9 cellular contexts compared by ENCODE assay signal in the genomic region with DNA sequence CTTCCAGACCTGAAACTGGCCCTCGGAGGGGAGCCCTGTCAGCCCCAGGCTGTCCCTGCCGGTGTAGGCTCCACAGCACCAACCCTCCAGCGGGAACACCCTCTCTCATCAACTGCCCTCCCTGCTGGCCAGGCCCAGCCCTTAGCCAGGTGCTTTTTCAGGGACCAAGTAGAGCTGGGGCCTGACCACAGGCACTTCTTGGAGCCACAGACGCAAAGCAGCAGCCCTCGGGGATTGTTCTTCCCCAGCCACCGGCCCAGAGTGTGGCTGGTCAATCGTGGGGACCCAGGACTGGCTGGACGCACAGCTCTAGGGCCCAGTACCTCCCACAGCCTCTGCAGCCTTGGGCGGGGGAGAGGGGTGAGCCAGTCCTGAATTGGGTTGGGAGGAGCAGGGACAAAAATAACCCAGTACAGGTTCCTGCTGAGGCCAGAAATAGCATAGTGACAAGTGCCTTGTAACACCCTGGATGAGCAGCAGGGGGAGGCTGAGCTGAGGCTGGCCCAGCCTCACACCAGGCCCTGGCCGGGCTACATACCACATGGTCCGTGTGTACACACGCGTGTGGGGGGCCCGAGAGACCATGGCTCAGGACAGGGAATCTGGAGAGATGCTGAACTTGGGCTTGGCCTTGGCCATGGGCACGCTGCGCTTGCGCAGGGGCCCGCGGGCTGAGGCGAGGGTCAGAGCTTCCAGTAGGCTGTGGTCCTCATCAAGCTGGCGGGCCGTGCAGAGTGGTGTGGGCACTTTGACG. TPM values are rescaled to one million over a fixed set of nuclear protein-coding genes. Genes with fewer than 3 reads are reported as not detected.
DNase-seq lines count a peak whose midpoint lies in the region; TF ChIP-seq lines count a peak whose summit lies in the region.
"Had no signal": no experiment of that assay in that cellular context is flagged by ENCODE, and none has a peak within 500 bp of the region (broad histone marks: within the 10 kb centered on the region; RNA-seq: fewer than 3 reads in every experiment).

No MANE protein-coding gene starts in this region.

- H3K9me2 ChIP-seq in MM.1S (replicated peaks; ENCODE audit: insufficient read depth, low read length), result no peaks in the 10 kb centered on the region

- H2AFZ ChIP-seq in MM.1S (ENCODE audit: low read length), result peak overlapping the region; percentile 25; the same call in 1 of the 2 replicates

- TF ChIP-seq CTCF in MM.1S (IDR thresholded peaks at IDR 0.05; ENCODE audit: low read length), result peak; percentile 80
- TF ChIP-seq CTCF in WERI-Rb-1 (IDR thresholded peaks at IDR 0.05; ENCODE audit: low read depth, low read length), result peak; percentile 86
- TF ChIP-seq CTCF in transverse colon (IDR thresholded peaks at IDR 0.05), result peak; percentile 53 to 81 (median 66)

- H3K27ac ChIP-seq in MM.1S (ENCODE audit: low read length), result peak overlapping the region; percentile 33; the same call in 1 of the 2 replicates
- H3K27ac ChIP-seq in WERI-Rb-1, result no peak overlapping the region
- no peak overlapping the region for H3K27ac ChIP-seq in transverse colon
- H3K27ac ChIP-seq: uterus had no signal

- H3K4me2 ChIP-seq in MM.1S (ENCODE audit: low read depth, low read length), result peak overlapping the region; percentile 86

- DNase-seq in NCI-H146 (lab: John Stamatoyannopoulos, UW) (peak; percentile 52), NCI-H146 treated with DMSO at 0.1 percent for 48 hours (lab: John Stamatoyannopoulos, UW; ENCODE audit: unreplicated experiment) (no peak), H4 (ENCODE audit: low spot score) (peak; percentile 54), MM.1S (peak; percentile 78), WERI-Rb-1 (peak; percentile 66), ecto neural progenitor cell (ENCODE audit: low spot score) (peak; percentile 75), midbrain (lab: John Stamatoyannopoulos, UW) (peak; percentile 52), transverse colon (peak; percentile 63)

- no peaks in the 10 kb centered on the region for H4K20me1 ChIP-seq in MM.1S (ENCODE audit: insufficient read depth, low read length)

- no peak for TF ChIP-seq POLR2A in transverse colon (IDR thresholded peaks at IDR 0.05)

- 61% methylated on average over 17 of the region's 23 CpGs; no CpG with 5 or more reads in 1 of the 2 donors for WGBS in transverse colon (ENCODE audit: low coverage in 1 of 2), 2 donors

- H3F3A ChIP-seq in MM.1S (ENCODE audit: insufficient read depth, low read length), result peaks cover 10% of the 10 kb centered on the region; the same call in 1 of the 2 replicates

- no peak for TF ChIP-seq EP300 in transverse colon (IDR thresholded peaks at IDR 0.05; ENCODE audit: low read depth)

- in situ Hi-C loops in transverse colon (cut with MboI; ENCODE audit: low pct_ligation_motif_present in 1 of 4, low pct_unique_long_range_greater_than_20kb in 1 of 4, low sequenced_read_pairs in 3 of 4), result loop anchor here in 1 of 4 donors (10.0 kb wide), 1 partner anchor 118 kb away; no protein-coding TSS in a partner anchor

- H3K36me3 ChIP-seq in MM.1S (replicated peaks; ENCODE audit: insufficient read depth, low read length), result no peaks in the 10 kb centered on the region
- peaks cover 11% of the 10 kb centered on the region for H3K36me3 ChIP-seq in WERI-Rb-1
- H3K36me3 ChIP-seq in transverse colon, result no peaks in the 10 kb centered on the region
- H3K36me3 ChIP-seq: uterus had no signal

- H3K9me3 ChIP-seq in MM.1S (replicated peaks; ENCODE audit: insufficient read depth, low read length), result no peaks in the 10 kb centered on the region
- no peaks in the 10 kb centered on the region for H3K9me3 ChIP-seq in WERI-Rb-1 (ENCODE audit: severe bottlenecking)
- H3K9me3 ChIP-seq in transverse colon, result no peaks in the 10 kb centered on the region
- H3K9me3 ChIP-seq: uterus had no signal

- intact Hi-C loops in transverse colon (cut with DNase I; ENCODE audit: low total_unique reads), result no loop called here

- H3K4me3 ChIP-seq in MM.1S (ENCODE audit: low read length) (peak overlapping the region; percentile 35), WERI-Rb-1 (ENCODE audit: low read depth, low read length) (no peak overlapping the region), transverse colon (no peak overlapping the region)
- H3K4me3 ChIP-seq: uterus had no signal

- H3K4me1 ChIP-seq in MM.1S (ENCODE audit: low read length) (peaks cover 36% of the 10 kb centered on the region), transverse colon (peaks cover 0 to 5% (median 3%) of the 10 kb centered on the region in 4 donors)

- H3K27me3 ChIP-seq in MM.1S (replicated peaks; ENCODE audit: insufficient read depth, low read length) (no peaks in the 10 kb centered on the region), WERI-Rb-1 (ENCODE audit: insufficient read depth, low read depth, severe bottlenecking) (no peaks in the 10 kb centered on the region), transverse colon (no peaks in the 10 kb centered on the region)
- H3K27me3 ChIP-seq: uterus had no signal

- H3K9ac ChIP-seq in MM.1S (ENCODE audit: low read length), result peak overlapping the region; percentile 29; the same call in 1 of the 2 replicates

- 0 out of 2 replicates have a peak, but pooled peaks cover 11% of the 10 kb centered on the region for H3K79me2 ChIP-seq in MM.1S (ENCODE audit: low read length)

RNA-seq across cellular contexts. Expression of a gene that starts 2.0 kb away (rescaled TPM):
- total RNA-seq in H4 (2014; rRNA removed; shearing (Covaris generic)), result 0.12 TPM in 1 of 2 replicates, not detected in the other
- 100 to 1,000 TPM in 1 of 4 donors, 1 to 10 TPM in 2, not detected in 1; 1.3 to 135 (median 3.5) TPM for total RNA-seq in transverse colon

RNA-seq across cellular contexts. Expression of a gene that starts 34.9 kb away (rescaled TPM):
- total RNA-seq in H4 (2014; rRNA removed; shearing (Covaris generic)), result 3.5 and 4.6 TPM in 2 replicates
- 10 to 100 TPM in 2 of 4 donors, 1 to 10 TPM in 2; 5.2 to 11.7 (median 9.4) TPM for total RNA-seq in transverse colon
